In the genomic region with DNA sequence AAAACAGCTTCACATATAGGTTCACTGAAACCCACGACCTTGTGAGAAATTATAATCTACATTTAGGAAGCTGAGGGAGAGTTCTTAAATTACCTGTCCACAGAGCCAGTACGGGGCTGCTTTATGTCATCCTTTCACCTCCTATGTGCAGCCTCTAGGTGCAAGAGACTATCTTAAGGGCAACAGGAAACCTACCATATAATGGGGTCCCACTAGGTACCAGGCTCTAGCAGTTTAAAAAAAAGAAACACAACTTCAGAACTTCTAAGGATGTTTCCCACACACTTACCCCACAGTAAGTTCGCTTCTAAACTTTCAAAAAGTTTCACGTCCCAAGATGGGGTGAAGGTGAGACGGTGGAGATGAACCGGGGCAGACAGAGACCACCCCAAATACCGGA, we compare ENCODE assay signal across 9 cellular contexts. TPM values are rescaled to one million over a fixed set of nuclear protein-coding genes. Genes with fewer than 3 reads are reported as not detected.
DNase-seq lines count a peak whose midpoint lies in the region; ATAC-seq and TF ChIP-seq lines count a peak whose summit lies in the region.
"Had no signal": no experiment of that assay in that cellular context is flagged by ENCODE, and none has a peak within 500 bp of the region (broad histone marks: within the 10 kb centered on the region; RNA-seq: fewer than 3 reads in every experiment).

No MANE protein-coding gene starts in this region.

- H3K4me3 ChIP-seq in H7 (ENCODE audit: insufficient read depth, low read depth, low read length) (peak overlapping the region; percentile 68), iPS-11a (ENCODE audit: low read depth, low read length) (peak overlapping the region; percentile 72), suprapubic skin (peak overlapping the region; percentile 45)

- peaks cover 3% of the 10 kb centered on the region for H3K36me3 Mint-ChIP-seq in T-helper 17 cell (ENCODE audit: low read depth)

- TF ChIP-seq POLR2A in suprapubic skin (IDR thresholded peaks at IDR 0.05), result no peak

- H3K4me1 ChIP-seq in suprapubic skin, result peaks cover 10% of the 10 kb centered on the region

- H3K9me3 ChIP-seq in T-helper 17 cell (ENCODE audit: control insufficient read depth, low read length, poor library complexity, severe bottlenecking) (no peaks in the 10 kb centered on the region), suprapubic skin (no peaks in the 10 kb centered on the region)
- H3K9me3 ChIP-seq: neutrophil had no signal

- no peak for ATAC-seq in T-helper 17 cell

- in situ Hi-C loops in G401 (cut with HindIII; ENCODE audit: low sequenced_read_pairs), result no loop called here

- no peak for TF ChIP-seq CTCF in suprapubic skin (IDR thresholded peaks at IDR 0.05)

- H3K4me3 Mint-ChIP-seq in T-helper 17 cell, result peak overlapping the region; percentile 81

- no peak for TF ChIP-seq EP300 in suprapubic skin (IDR thresholded peaks at IDR 0.05)

- H3K27ac Mint-ChIP-seq in T-helper 17 cell, result no peak overlapping the region

- DNase-seq in G401 (ENCODE audit: low spot score) (peak; percentile 6), H7 (no peak), T-helper 17 cell (no peak), suprapubic skin (ENCODE audit: low spot score in 2 of 2) (no peak), HUDEP-2 (lab: John Stamatoyannopoulos, UW; ENCODE audit: unreplicated experiment in 76 of 76) (no peak), pons (ENCODE audit: low spot score) (no peak), HCEC 1CT (no peak)

- 38% methylated on average over 6 of the region's 7 CpGs for WGBS in suprapubic skin

- peaks cover 77% of the 10 kb centered on the region for H3K27me3 Mint-ChIP-seq in T-helper 17 cell

- peaks cover 7% of the 10 kb centered on the region for H3K4me1 Mint-ChIP-seq in T-helper 17 cell

- no peaks in the 10 kb centered on the region for H3K36me3 ChIP-seq in H7 (replicated peaks; ENCODE audit: control insufficient read depth, insufficient read depth, low read length)
- no peaks in the 10 kb centered on the region for H3K36me3 ChIP-seq in suprapubic skin
- H3K36me3 ChIP-seq: neutrophil had no signal

- H3K27me3 ChIP-seq in H7 (ENCODE audit: control insufficient read depth, insufficient read depth, low read length), result no peaks in the 10 kb centered on the region
- peaks cover 44% of the 10 kb centered on the region for H3K27me3 ChIP-seq in suprapubic skin

- H3K27ac ChIP-seq in suprapubic skin, result no peak overlapping the region
- H3K27ac ChIP-seq: neutrophil had no signal

RNA-seq across cellular contexts. Expression of gene STK33, which starts 0.6 kb away (rescaled TPM):
- 8.2 and 10.0 TPM in 2 replicates for total RNA-seq in G401 (2014; rRNA removed; shearing (Covaris generic))
- total RNA-seq in H7 (2014; rRNA removed; shearing (Covaris generic)), result 10.6 and 11.3 TPM in 2 replicates
- under 1 TPM; 0.55 to 0.62 TPM for total RNA-seq in T-helper 17 cell
- under 1 TPM in 1 of 4 donors, not detected in 3; 0.76 TPM for total RNA-seq in suprapubic skin
